Comparison of ENCODE assay signal across 35 cellular contexts in the genomic region with DNA sequence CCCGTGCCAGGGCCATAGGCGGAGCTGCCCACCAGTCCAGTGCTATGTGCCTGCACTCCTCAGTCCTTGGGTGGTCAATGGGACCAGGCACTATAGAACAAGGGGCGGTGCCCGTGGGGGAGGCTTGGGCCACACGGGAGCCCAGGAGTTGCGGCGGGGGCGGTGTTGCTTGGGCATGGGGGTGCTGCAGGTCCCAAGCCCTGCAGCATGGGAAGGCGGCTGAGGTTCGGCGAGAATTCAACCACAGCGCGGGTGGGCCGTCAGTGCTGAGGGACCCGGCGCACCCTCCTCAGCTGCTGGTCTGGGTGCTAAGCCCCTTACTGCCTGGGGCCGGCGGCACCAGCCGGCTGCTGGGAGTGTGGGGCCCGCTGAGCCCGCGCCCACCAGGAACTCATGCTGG.
DNase-seq lines count a peak whose midpoint lies in the region; ATAC-seq, FAIRE-seq and TF ChIP-seq lines count a peak whose summit lies in the region.
"Had no signal": no experiment of that assay in that cellular context is flagged by ENCODE, and none has a peak within 500 bp of the region (broad histone marks: within the 10 kb centered on the region; RNA-seq: fewer than 3 reads in every experiment).

No MANE protein-coding gene starts in this region.

- H3K9me3 Mint-ChIP-seq in stimulated activated naive CD8-positive, alpha-beta T cell treated with anti-CD3 and anti-CD28 coated beads, Interleukin-15, amount 100 ng/mL, for 72 hours, result no peaks in the 10 kb centered on the region
- H3K9me3 Mint-ChIP-seq in osteocyte (ENCODE audit: unreplicated experiment), result peaks cover 4% of the 10 kb centered on the region
- H3K9me3 Mint-ChIP-seq: CD4-positive, alpha-beta T cell; CD4-positive, CD25-positive, alpha-beta regulatory T cell; CD8-positive, alpha-beta memory T cell; CD8-positive, alpha-beta T cell had no signal

- H3K4me3 Mint-ChIP-seq in stimulated activated naive CD8-positive, alpha-beta T cell treated with anti-CD3 and anti-CD28 coated beads, Interleukin-15, amount 100 ng/mL, for 72 hours, result no peak overlapping the region
- no peak overlapping the region for H3K4me3 Mint-ChIP-seq in osteocyte (ENCODE audit: unreplicated experiment)
- H3K4me3 Mint-ChIP-seq: B cell; CD14-positive monocyte; CD4-positive, alpha-beta memory T cell; CD4-positive, alpha-beta T cell; CD4-positive, CD25-positive, alpha-beta regulatory T cell; CD8-positive, alpha-beta memory T cell; CD8-positive, alpha-beta T cell had no signal

- DNase-seq in stimulated activated naive CD8-positive, alpha-beta T cell treated with anti-CD3 and anti-CD28 coated beads, Interleukin-15, amount 100 ng/mL, for 72 hours, result no peak
- DNase-seq in stimulated activated naive CD8-positive, alpha-beta T cell treated with anti-CD3 and anti-CD28 coated beads, Interleukin-15, Interleukin-2, amounts not matched to agents 100 U/mL and 50 U/mL, for 24 hours, result no peak
- DNase-seq in kidney (peak; percentile 64), osteocyte (ENCODE audit: extremely low spot score, unreplicated experiment) (peak; percentile 83)
- DNase-seq: 8988T; ACHN; AML-193; BE2C; C1 segment of cervical spinal cord; Caco-2; Calu3; CD4-positive, alpha-beta memory T cell; CD4-positive, alpha-beta T cell; CD4-positive, CD25-positive, alpha-beta regulatory T cell; CD8-positive, alpha-beta memory T cell; CD8-positive, alpha-beta T cell; COR-L47; DMS 273 treated with DMSO at 0.1 percent for 48 hours; DMS153; DMS53; DMS79; DMS79 treated with DMSO at 0.1 percent for 48 hours; DND-41; EL had no signal

- H3K27me3 Mint-ChIP-seq in stimulated activated naive CD8-positive, alpha-beta T cell treated with anti-CD3 and anti-CD28 coated beads, Interleukin-15, amount 100 ng/mL, for 72 hours, result no peaks in the 10 kb centered on the region
- no peaks in the 10 kb centered on the region for H3K27me3 Mint-ChIP-seq in osteocyte (ENCODE audit: unreplicated experiment)
- H3K27me3 Mint-ChIP-seq: B cell; CD4-positive, alpha-beta memory T cell; CD4-positive, alpha-beta T cell; CD4-positive, CD25-positive, alpha-beta regulatory T cell; CD8-positive, alpha-beta memory T cell had no signal

- intact Hi-C loops in kidney (cut with DNase I), result no loop called here

- no peaks in the 10 kb centered on the region for H3K9me3 ChIP-seq in kidney (ENCODE audit: control insufficient read depth in 1 of 2, low read length in 2 of 2)
- H3K9me3 ChIP-seq: A549, BE2C had no signal

- no peak overlapping the region for H3K27ac Mint-ChIP-seq in stimulated activated naive CD8-positive, alpha-beta T cell treated with anti-CD3 and anti-CD28 coated beads, Interleukin-15, amount 100 ng/mL, for 72 hours
- H3K27ac Mint-ChIP-seq in osteocyte (ENCODE audit: unreplicated experiment), result no peak overlapping the region
- H3K27ac Mint-ChIP-seq: B cell; CD14-positive monocyte; CD4-positive, alpha-beta memory T cell; CD4-positive, alpha-beta T cell; CD4-positive, CD25-positive, alpha-beta regulatory T cell; CD8-positive, alpha-beta memory T cell; CD8-positive, alpha-beta T cell had no signal

- FAIRE-seq in kidney (lab: Jason Lieb, UNC), result no peak
- FAIRE-seq: A204.1, A549, D721Med had no signal

- TF ChIP-seq CTCF in kidney (IDR thresholded peaks at IDR 0.05; ENCODE audit: borderline replicate concordance, extremely low read depth, insufficient read depth), result no peak
- no peak for TF ChIP-seq CTCF in osteocyte (IDR thresholded peaks at IDR 0.05)

- no peak overlapping the region for H3K9ac ChIP-seq in kidney (ENCODE audit: low read length in 2 of 2)
- H3K9ac ChIP-seq: BLaER1; BLaER1 treated with 17β-estradiol and CSF1 and Interleukin-3, amounts not matched to agents 10 nM and 100 nM had no signal

- ATAC-seq in stimulated activated naive CD8-positive, alpha-beta T cell treated with anti-CD3 and anti-CD28 coated beads, Interleukin-15, amount 100 ng/mL, for 72 hours, result peak; percentile 17
- no peak for ATAC-seq in stimulated activated naive CD8-positive, alpha-beta T cell treated with anti-CD3 and anti-CD28 coated beads, Interleukin-15, Interleukin-2, amounts not matched to agents 100 U/mL and 50 U/mL, for 24 hours
- ATAC-seq in GM18907 (IDR thresholded peaks at IDR 0.05; ENCODE audit: unreplicated experiment) (no peak), SK-N-SH treated with all-trans-retinoic acid at 6 μM for 48 hours (no peak)
- ATAC-seq: A549; CD8-positive, alpha-beta T cell had no signal

- H3K4me3 ChIP-seq in kidney (ENCODE audit: low read length in 2 of 2), result no peak overlapping the region
- H3K4me3 ChIP-seq: A549; BLaER1; BLaER1 treated with 17β-estradiol and CSF1 and Interleukin-3, amounts not matched to agents 10 nM and 100 nM had no signal

- H3K4me1 Mint-ChIP-seq in stimulated activated naive CD8-positive, alpha-beta T cell treated with anti-CD3 and anti-CD28 coated beads, Interleukin-15, amount 100 ng/mL, for 72 hours, result no peaks in the 10 kb centered on the region
- H3K4me1 Mint-ChIP-seq in osteocyte (ENCODE audit: unreplicated experiment), result no peaks in the 10 kb centered on the region
- H3K4me1 Mint-ChIP-seq: B cell; CD14-positive monocyte; CD4-positive, alpha-beta memory T cell; CD4-positive, CD25-positive, alpha-beta regulatory T cell; CD8-positive, alpha-beta memory T cell had no signal

- H3K27ac ChIP-seq in kidney (ENCODE audit: low read depth in 2 of 2, low read length in 2 of 2), result no peak overlapping the region
- H3K27ac ChIP-seq: 22Rv1; A549; BLaER1; BLaER1 treated with 17β-estradiol and CSF1 and Interleukin-3, amounts not matched to agents 10 nM and 100 nM; C4-2B had no signal

- H3K4me1 ChIP-seq in kidney (ENCODE audit: control insufficient read depth in 1 of 2, insufficient read depth in 1 of 2, low read depth in 1 of 2, low read length in 2 of 2), result no peaks in the 10 kb centered on the region
- H3K4me1 ChIP-seq: A549; BE2C; BLaER1; BLaER1 treated with 17β-estradiol and CSF1 and Interleukin-3, amounts not matched to agents 10 nM and 100 nM; Caco-2 had no signal

- H3K36me3 ChIP-seq in kidney (ENCODE audit: control insufficient read depth in 1 of 2, insufficient read depth in 2 of 2, low read length in 2 of 2), result no peaks in the 10 kb centered on the region
- H3K36me3 ChIP-seq: BE2C; BLaER1; BLaER1 treated with 17β-estradiol and CSF1 and Interleukin-3, amounts not matched to agents 10 nM and 100 nM had no signal

- H3K36me3 Mint-ChIP-seq in osteocyte (ENCODE audit: unreplicated experiment), result no peaks in the 10 kb centered on the region
- H3K36me3 Mint-ChIP-seq: CD14-positive monocyte; CD4-positive, alpha-beta memory T cell; CD4-positive, CD25-positive, alpha-beta regulatory T cell; CD8-positive, alpha-beta memory T cell; CD8-positive, alpha-beta T cell had no signal

TF ChIP-seq in SK-N-SH treated with all-trans-retinoic acid at 6 μM for 48 hours, 23 proteins besides CTCF, POLR2A, EP300 and RAD21:
- no peak for TF ChIP-seq PPARA (CRISPR knock-in tag; IDR thresholded peaks at IDR 0.05; ENCODE audit: borderline replicate concordance)
- no peak for TF ChIP-seq CSDC2 (CRISPR knock-in tag; IDR thresholded peaks at IDR 0.05)
- no peak for TF ChIP-seq ZNF565 (CRISPR knock-in tag; conservative IDR thresholded peaks at IDR 0.05; ENCODE audit: low read depth)
- TF ChIP-seq TCF4 (CRISPR knock-in tag; IDR thresholded peaks at IDR 0.05; ENCODE audit: borderline replicate concordance), result no peak
- no peak for TF ChIP-seq OSR1 (CRISPR knock-in tag; IDR thresholded peaks at IDR 0.05)
- TF ChIP-seq ZNF70 (CRISPR knock-in tag; IDR thresholded peaks at IDR 0.05), result no peak
- no peak for TF ChIP-seq ZNF8 (CRISPR knock-in tag; IDR thresholded peaks at IDR 0.05)
- TF ChIP-seq, protein P1, sequence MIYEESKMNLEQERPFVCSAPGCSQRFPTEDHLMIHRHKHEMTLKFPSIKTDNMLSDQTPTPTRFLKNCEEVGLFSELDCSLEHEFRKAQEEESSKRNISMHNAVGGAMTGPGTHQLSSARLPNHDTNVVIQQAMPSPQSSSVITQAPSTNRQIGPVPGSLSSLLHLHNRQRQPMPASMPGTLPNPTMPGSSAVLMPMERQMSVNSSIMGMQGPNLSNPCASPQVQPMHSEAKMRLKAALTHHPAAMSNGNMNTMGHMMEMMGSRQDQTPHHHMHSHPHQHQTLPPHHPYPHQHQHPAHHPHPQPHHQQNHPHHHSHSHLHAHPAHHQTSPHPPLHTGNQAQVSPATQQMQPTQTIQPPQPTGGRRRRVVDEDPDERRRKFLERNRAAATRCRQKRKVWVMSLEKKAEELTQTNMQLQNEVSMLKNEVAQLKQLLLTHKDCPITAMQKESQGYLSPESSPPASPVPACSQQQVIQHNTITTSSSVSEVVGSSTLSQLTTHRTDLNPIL (CRISPR knock-in tag; IDR thresholded peaks at IDR 0.05; ENCODE audit: low read depth), result no peak
- no peak for TF ChIP-seq ISL1 (CRISPR knock-in tag; IDR thresholded peaks at IDR 0.05)
- no peak for TF ChIP-seq BACH2 (CRISPR knock-in tag; IDR thresholded peaks at IDR 0.05; ENCODE audit: borderline replicate concordance)
- TF ChIP-seq, protein P2, sequence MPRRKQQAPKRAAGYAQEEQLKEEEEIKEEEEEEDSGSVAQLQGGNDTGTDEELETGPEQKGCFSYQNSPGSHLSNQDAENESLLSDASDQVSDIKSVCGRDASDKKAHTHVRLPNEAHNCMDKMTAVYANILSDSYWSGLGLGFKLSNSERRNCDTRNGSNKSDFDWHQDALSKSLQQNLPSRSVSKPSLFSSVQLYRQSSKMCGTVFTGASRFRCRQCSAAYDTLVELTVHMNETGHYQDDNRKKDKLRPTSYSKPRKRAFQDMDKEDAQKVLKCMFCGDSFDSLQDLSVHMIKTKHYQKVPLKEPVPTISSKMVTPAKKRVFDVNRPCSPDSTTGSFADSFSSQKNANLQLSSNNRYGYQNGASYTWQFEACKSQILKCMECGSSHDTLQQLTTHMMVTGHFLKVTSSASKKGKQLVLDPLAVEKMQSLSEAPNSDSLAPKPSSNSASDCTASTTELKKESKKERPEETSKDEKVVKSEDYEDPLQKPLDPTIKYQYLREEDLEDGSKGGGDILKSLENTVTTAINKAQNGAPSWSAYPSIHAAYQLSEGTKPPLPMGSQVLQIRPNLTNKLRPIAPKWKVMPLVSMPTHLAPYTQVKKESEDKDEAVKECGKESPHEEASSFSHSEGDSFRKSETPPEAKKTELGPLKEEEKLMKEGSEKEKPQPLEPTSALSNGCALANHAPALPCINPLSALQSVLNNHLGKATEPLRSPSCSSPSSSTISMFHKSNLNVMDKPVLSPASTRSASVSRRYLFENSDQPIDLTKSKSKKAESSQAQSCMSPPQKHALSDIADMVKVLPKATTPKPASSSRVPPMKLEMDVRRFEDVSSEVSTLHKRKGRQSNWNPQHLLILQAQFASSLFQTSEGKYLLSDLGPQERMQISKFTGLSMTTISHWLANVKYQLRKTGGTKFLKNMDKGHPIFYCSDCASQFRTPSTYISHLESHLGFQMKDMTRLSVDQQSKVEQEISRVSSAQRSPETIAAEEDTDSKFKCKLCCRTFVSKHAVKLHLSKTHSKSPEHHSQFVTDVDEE (CRISPR knock-in tag; IDR thresholded peaks at IDR 0.05), result no peak
- no peak for TF ChIP-seq ZFP3 (CRISPR knock-in tag; IDR thresholded peaks at IDR 0.05)

Comparison
In these comparisons a context has a peak if more than half of its experiments do, and no peak if none do; other contexts are left out.
1. DNase-seq: peak in kidney (single experiment) and osteocyte (single experiment); none in stimulated activated naive CD8-positive, alpha-beta T cell treated with anti-CD3 and anti-CD28 coated beads, Interleukin-15, amount 100 ng/mL, for 72 hours (0 of 2) and stimulated activated naive CD8-positive, alpha-beta T cell treated with anti-CD3 and anti-CD28 coated beads, Interleukin-15, Interleukin-2, amounts not matched to agents 100 U/mL and 50 U/mL, for 24 hours (single experiment).